ENCODE assay signal across 22 cellular contexts in genomic region chr1:157484573-157484972, GRCh38.
DNase-seq lines count a peak whose midpoint lies in the region; ATAC-seq, FAIRE-seq and TF ChIP-seq lines count a peak whose summit lies in the region.
"Had no signal": no experiment of that assay in that cellular context is flagged by ENCODE, and none has a peak within 500 bp of the region (broad histone marks: within the 10 kb centered on the region; RNA-seq: fewer than 3 reads in every experiment).

No MANE protein-coding gene starts in this region.

- H3K27me3 ChIP-seq in HepG2 (ENCODE audit: control insufficient read depth in 1 of 2, insufficient read depth in 2 of 2, low read length in 2 of 2) (no peaks in the 10 kb centered on the region), right lobe of liver (no peaks in the 10 kb centered on the region), GM12878 (replicated peaks in 1 of 2; ENCODE audit: control insufficient read depth in 2 of 2, insufficient read depth in 2 of 2, low read length in 1 of 2) (0 out of 4 replicates have a peak, but pooled peaks cover 0 to 3% of the 10 kb centered on the region in 2 experiments)
- H3K27me3 ChIP-seq: BE2C, BLaER1 had no signal

- no peaks in the 10 kb centered on the region for H3K9me3 ChIP-seq in HepG2 (ENCODE audit: low read length)
- H3K9me3 ChIP-seq in right lobe of liver, result no peaks in the 10 kb centered on the region
- no peaks in the 10 kb centered on the region for H3K9me3 ChIP-seq in GM12878 (replicated peaks; ENCODE audit: control insufficient read depth, insufficient read depth, low read length)
- H3K9me3 ChIP-seq: BE2C had no signal

- in situ Hi-C loops in HepG2 (cut with HindIII; ENCODE audit: extremely low pct_ligation_motif_present, low pct_unique_long_range_greater_than_20kb) (no loop called here), GM12878 (cut with MboI) (no loop called here)

- no peak for TF ChIP-seq CTCF in HepG2 (CRISPR knock-in tag; IDR thresholded peaks at IDR 0.05)
- no peak for TF ChIP-seq CTCF in right lobe of liver (IDR thresholded peaks at IDR 0.05)
- TF ChIP-seq CTCF in GM12878 (IDR thresholded peaks at IDR 0.05 in 2 of 3, conservative IDR thresholded peaks at IDR 0.05 in 1 of 3; ENCODE audit: control insufficient read depth in 2 of 3, extremely low read depth in 1 of 3, insufficient read depth in 1 of 3, low read depth in 3 of 3, low read length in 3 of 3), result no peak

- RAD21 ChIA-PET in GM12878 (lab: Charles Lee; ENCODE audit: unreplicated experiment), result interaction anchor here (0.9 to 3.1 kb wide), 10 partner anchors 11 to 173 kb away, joined by 3 to 16 read pairs (median 4); no protein-coding TSS in a partner anchor

- no peaks in the 10 kb centered on the region for H3K36me3 ChIP-seq in HepG2 (replicated peaks in 1 of 2; ENCODE audit: control insufficient read depth in 1 of 2, insufficient read depth in 2 of 2, low read length in 2 of 2)
- no peaks in the 10 kb centered on the region for H3K36me3 ChIP-seq in right lobe of liver
- H3K36me3 ChIP-seq in GM12878 (ENCODE audit: control insufficient read depth in 2 of 2, insufficient read depth in 2 of 2, low read length in 1 of 2), result no peaks in the 10 kb centered on the region
- H3K36me3 ChIP-seq: BE2C, BLaER1 had no signal

- H3K9ac ChIP-seq in HepG2 (ENCODE audit: insufficient read depth, low read depth, low read length) (no peak overlapping the region), GM12878 (ENCODE audit: control insufficient read depth, insufficient read depth, low read length) (no peak overlapping the region)
- H3K9ac ChIP-seq: BLaER1 had no signal

- TF ChIP-seq EP300 in HepG2 (IDR thresholded peaks at IDR 0.05; ENCODE audit: low read depth in 2 of 2, low read length in 2 of 2), result no peak
- no peak for TF ChIP-seq EP300 in HepG2 (CRISPR knock-in tag; IDR thresholded peaks at IDR 0.05; ENCODE audit: borderline replicate concordance)
- TF ChIP-seq EP300 in GM12878 (IDR thresholded peaks at IDR 0.05; ENCODE audit: borderline replicate concordance in 1 of 2, control insufficient read depth in 1 of 2, low read depth in 2 of 2, low read length in 2 of 2), result no peak

- no peak overlapping the region for H3K4me2 ChIP-seq in HepG2 (ENCODE audit: low read depth, low read length)
- no peak overlapping the region for H3K4me2 ChIP-seq in GM12878 (ENCODE audit: control insufficient read depth, insufficient read depth)
- H3K4me2 ChIP-seq: BLaER1 had no signal

- H3K4me1 ChIP-seq in HepG2 (ENCODE audit: insufficient read depth, low read length) (no peaks in the 10 kb centered on the region), right lobe of liver (no peaks in the 10 kb centered on the region), GM12878 (ENCODE audit: control insufficient read depth, insufficient read depth, low read length) (no peaks in the 10 kb centered on the region)
- H3K4me1 ChIP-seq: BE2C had no signal

- H4K20me1 ChIP-seq in HepG2 (ENCODE audit: insufficient read depth, low read length), result no peaks in the 10 kb centered on the region
- no peaks in the 10 kb centered on the region for H4K20me1 ChIP-seq in GM12878 (ENCODE audit: control insufficient read depth, insufficient read depth)
- H4K20me1 ChIP-seq: BLaER1 had no signal

- CTCF ChIA-PET in HepG2 (lab: Yijun Ruan, JAX; ENCODE audit: low intra/inter-chr PET ratio, low total read pairs), result no interaction called here
- CTCF ChIA-PET in GM12878 (lab: Yijun Ruan, JAX), result interaction anchor here (0.8 to 11.7 kb wide), 13 partner anchors 8 to 287 kb away, joined by 3 to 146 read pairs (median 4); no protein-coding TSS in a partner anchor

- H3K27ac ChIP-seq in HepG2 (ENCODE audit: extremely low read length, insufficient read depth, low read length), result no peak overlapping the region
- no peak overlapping the region for H3K27ac ChIP-seq in right lobe of liver
- H3K27ac ChIP-seq in GM12878 (ENCODE audit: control insufficient read depth, insufficient read depth), result no peak overlapping the region
- H3K27ac ChIP-seq: 22Rv1, BLaER1 had no signal

- POLR2A ChIA-PET in HepG2 (lab: Yijun Ruan, JAX), result no interaction called here
- POLR2A ChIA-PET in GM12878 (lab: Charles Lee), result no interaction called here

- no peak for DNase-seq in HepG2 (ENCODE audit: low spot score)
- DNase-seq in right lobe of liver, result no peak
- no peak for DNase-seq in GM12878 (ENCODE audit: low read depth, low spot score)
- DNase-seq: ACHN; BE2C; C1 segment of cervical spinal cord; CD4-positive, alpha-beta memory T cell; CD4-positive, CD25-positive, alpha-beta regulatory T cell; CD8-positive, alpha-beta memory T cell; DMS 273 treated with DMSO at 0.1 percent for 48 hours; DMS153; DMS53; DMS79; DND-41; EL; GDM1 had no signal

- H3K4me3 ChIP-seq in HepG2 (replicated peaks in 1 of 3; ENCODE audit: insufficient read depth in 1 of 3, low read depth in 2 of 3, low read length in 3 of 3) (no peak overlapping the region), right lobe of liver (no peak overlapping the region), GM12878 (no peak overlapping the region)
- H3K4me3 ChIP-seq: BLaER1 had no signal

- H2AFZ ChIP-seq in HepG2 (ENCODE audit: low read length) (no peak overlapping the region), GM12878 (ENCODE audit: control insufficient read depth, low read depth, low read length) (no peak overlapping the region)

- SMC1A ChIA-PET in GM12878 (lab: Charles Lee; ENCODE audit: uncharacterized antibody, unreplicated experiment), result interaction anchor here (1.0 to 9.7 kb wide), 13 partner anchors 9 to 288 kb away, joined by 3 to 103 read pairs (median 5); no protein-coding TSS in a partner anchor

- FAIRE-seq in HepG2 (lab: Jason Lieb, UNC) (no peak), GM12878 (lab: Jason Lieb, UNC) (no peak)
- FAIRE-seq: GM12891, GM19239 had no signal

- no peak for TF ChIP-seq POLR2A in HepG2 (IDR thresholded peaks at IDR 0.05; ENCODE audit: insufficient read depth in 1 of 2, low read depth in 2 of 2, low read length in 2 of 2)
- TF ChIP-seq POLR2A in right lobe of liver (IDR thresholded peaks at IDR 0.05), result no peak
- TF ChIP-seq POLR2A in GM12878 (IDR thresholded peaks at IDR 0.05; ENCODE audit: low read depth, low read length), result no peak

- ATAC-seq in HepG2 (no peak), right lobe of liver (no peak), GM12878 (no peak), GM18861 (IDR thresholded peaks at IDR 0.05; ENCODE audit: unreplicated experiment) (no peak), GM18519 (IDR thresholded peaks at IDR 0.05; ENCODE audit: low FRiP score, unreplicated experiment) (no peak)

- BruUV-seq in HepG2 (replicated peaks; lab: Mats Ljungman, UMichigan) (no TSS peak), GM12878 (replicated peaks; lab: Mats Ljungman, UMichigan) (no TSS peak)

- intact Hi-C loops in HepG2 (cut with micrococcal nuclease; ENCODE audit: unreplicated experiment) (no loop called here), right lobe of liver (cut with DNase I) (no loop called here), GM12878 (cut with micrococcal nuclease; ENCODE audit: unreplicated experiment) (no loop called here)

- H3K79me2 ChIP-seq in HepG2 (ENCODE audit: insufficient read depth, low read length), result no peaks in the 10 kb centered on the region
- no peaks in the 10 kb centered on the region for H3K79me2 ChIP-seq in GM12878 (ENCODE audit: control insufficient read depth, insufficient read depth, low read length)

- no peak for TF ChIP-seq RAD21 in HepG2 (CRISPR knock-in tag; IDR thresholded peaks at IDR 0.05)
- no peak for TF ChIP-seq RAD21 in GM12878 (IDR thresholded peaks at IDR 0.05; ENCODE audit: insufficient read depth, low read depth, low read length)

TF ChIP-seq in HepG2, 621 proteins besides CTCF, POLR2A, EP300 and RAD21 (continues in another document):
- TF ChIP-seq GPBP1L1 (CRISPR knock-in tag; IDR thresholded peaks at IDR 0.05), result no peak
- no peak for TF ChIP-seq MTF2 (CRISPR knock-in tag; IDR thresholded peaks at IDR 0.05; ENCODE audit: borderline replicate concordance)
- TF ChIP-seq MAFK (conservative IDR thresholded peaks at IDR 0.05 in 1 of 2, IDR thresholded peaks at IDR 0.05 in 1 of 2; ENCODE audit: low read length in 2 of 2), result peak; percentile 31 to 72; a peak in 2 of 4 replicates

TF ChIP-seq in GM12878, 131 proteins besides CTCF, POLR2A, EP300 and RAD21:
- TF ChIP-seq ZBTB40 (IDR thresholded peaks at IDR 0.05; ENCODE audit: borderline replicate concordance), result peak; percentile 31; the same call in 1 of the 2 replicates
- TF ChIP-seq BMI1 (IDR thresholded peaks at IDR 0.05; ENCODE audit: borderline replicate concordance), result no peak

Comparison
In these comparisons a context has a peak if more than half of its experiments do, and no peak if none do; other contexts are left out.
1. Of the 75 proteins assayed by ChIP-seq in both HepG2 and GM12878: peak only in HepG2: none; only in GM12878: ZBTB40; in both: none; in neither: 74.